ENCODE assay signal across 1 cellular context in the genomic region with DNA sequence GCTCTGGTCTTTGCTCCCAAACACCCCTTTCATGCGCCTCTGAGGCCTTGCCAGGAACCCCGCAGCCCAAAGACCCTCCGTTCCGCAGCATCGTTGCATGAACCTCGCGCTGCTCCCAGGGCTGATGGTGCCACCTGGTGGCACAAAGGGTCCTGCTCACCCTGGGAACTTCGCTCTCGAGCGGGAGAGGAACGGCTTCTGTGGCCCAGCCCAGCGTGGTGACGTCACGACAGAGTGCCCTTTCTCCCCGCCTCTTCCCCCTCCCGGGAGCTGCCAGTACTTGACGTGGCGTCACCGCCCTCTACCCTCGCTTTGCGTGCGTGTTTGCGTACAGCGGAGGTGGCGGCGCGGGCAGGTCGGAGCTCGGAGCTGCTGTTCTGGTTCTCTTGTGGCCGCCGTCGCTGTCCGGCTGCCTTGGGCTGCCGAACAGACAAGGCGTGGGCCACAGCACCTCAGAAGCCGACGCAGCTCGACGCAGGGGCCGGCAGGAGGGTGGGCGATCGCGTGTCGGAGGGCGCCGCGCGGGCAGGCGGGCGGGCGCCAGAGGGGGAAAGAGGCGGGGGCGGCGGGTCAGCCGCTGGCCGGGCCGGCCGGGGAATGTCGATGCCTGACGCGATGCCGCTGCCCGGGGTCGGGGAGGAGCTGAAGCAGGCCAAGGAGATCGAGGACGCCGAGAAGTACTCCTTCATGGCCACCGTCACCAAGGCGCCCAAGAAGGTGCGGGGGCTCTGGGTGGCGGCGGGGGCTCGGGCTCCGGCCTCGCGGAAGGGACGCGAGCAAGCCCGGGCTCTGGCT.
TF ChIP-seq lines count a peak whose summit lies in the region.

A gene (plus strand): TSS at position 310 of the 795 bp plus-strand sequence. CDS start 288 bp downstream, at position 598.

TF ChIP-seq in WTC11, 78 proteins besides CTCF, POLR2A, EP300 and RAD21 (continued from another document and continues in another):
- TF ChIP-seq, protein P1, sequence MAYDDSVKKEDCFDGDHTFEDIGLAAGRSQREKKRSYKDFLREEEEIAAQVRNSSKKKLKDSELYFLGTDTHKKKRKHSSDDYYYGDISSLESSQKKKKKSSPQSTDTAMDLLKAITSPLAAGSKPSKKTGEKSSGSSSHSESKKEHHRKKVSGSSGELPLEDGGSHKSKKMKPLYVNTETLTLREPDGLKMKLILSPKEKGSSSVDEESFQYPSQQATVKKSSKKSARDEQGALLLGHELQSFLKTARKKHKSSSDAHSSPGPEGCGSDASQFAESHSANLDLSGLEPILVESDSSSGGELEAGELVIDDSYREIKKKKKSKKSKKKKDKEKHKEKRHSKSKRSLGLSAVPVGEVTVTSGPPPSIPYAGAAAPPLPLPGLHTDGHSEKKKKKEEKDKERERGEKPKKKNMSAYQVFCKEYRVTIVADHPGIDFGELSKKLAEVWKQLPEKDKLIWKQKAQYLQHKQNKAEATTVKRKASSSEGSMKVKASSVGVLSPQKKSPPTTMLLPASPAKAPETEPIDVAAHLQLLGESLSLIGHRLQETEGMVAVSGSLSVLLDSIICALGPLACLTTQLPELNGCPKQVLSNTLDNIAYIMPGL (CRISPR knock-in tag; IDR thresholded peaks at IDR 0.05) = peak; percentile 96
- TF ChIP-seq CBFB (CRISPR knock-in tag; IDR thresholded peaks at IDR 0.05; ENCODE audit: low read depth) (no peak), ZNF263 (CRISPR knock-in tag; IDR thresholded peaks at IDR 0.05; ENCODE audit: low read depth) (no peak), OVOL2 (CRISPR knock-in tag; IDR thresholded peaks at IDR 0.05; ENCODE audit: borderline replicate concordance) (no peak), ZNF121 (CRISPR knock-in tag; IDR thresholded peaks at IDR 0.05) (no peak), FOXP1 (CRISPR knock-in tag; IDR thresholded peaks at IDR 0.05; ENCODE audit: borderline replicate concordance) (peak; percentile 51; the same call in 1 of the 2 replicates), EMX1 (CRISPR knock-in tag; IDR thresholded peaks at IDR 0.05) (no peak), ZNF219 (CRISPR knock-in tag; IDR thresholded peaks at IDR 0.05; ENCODE audit: borderline replicate concordance) (no peak), TCF7 (CRISPR knock-in tag; IDR thresholded peaks at IDR 0.05; ENCODE audit: low read depth) (no peak), ZNF671 (CRISPR knock-in tag; IDR thresholded peaks at IDR 0.05) (no peak), ELF4 (CRISPR knock-in tag; IDR thresholded peaks at IDR 0.05; ENCODE audit: low read depth) (no peak), SOX15 (CRISPR knock-in tag; IDR thresholded peaks at IDR 0.05) (no peak), ETV6 (CRISPR knock-in tag; IDR thresholded peaks at IDR 0.05) (peak; percentile 91; the same call in 1 of the 2 replicates), ZNF317 (CRISPR knock-in tag; IDR thresholded peaks at IDR 0.05; ENCODE audit: borderline replicate concordance, low read depth) (no peak), IRF2 (CRISPR knock-in tag; IDR thresholded peaks at IDR 0.05; ENCODE audit: borderline replicate concordance, low read depth) (no peak), FOXJ3 (CRISPR knock-in tag; IDR thresholded peaks at IDR 0.05; ENCODE audit: borderline replicate concordance) (no peak)
- TF ChIP-seq, protein P2, sequence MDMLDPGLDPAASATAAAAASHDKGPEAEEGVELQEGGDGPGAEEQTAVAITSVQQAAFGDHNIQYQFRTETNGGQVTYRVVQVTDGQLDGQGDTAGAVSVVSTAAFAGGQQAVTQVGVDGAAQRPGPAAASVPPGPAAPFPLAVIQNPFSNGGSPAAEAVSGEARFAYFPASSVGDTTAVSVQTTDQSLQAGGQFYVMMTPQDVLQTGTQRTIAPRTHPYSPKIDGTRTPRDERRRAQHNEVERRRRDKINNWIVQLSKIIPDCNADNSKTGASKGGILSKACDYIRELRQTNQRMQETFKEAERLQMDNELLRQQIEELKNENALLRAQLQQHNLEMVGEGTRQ (CRISPR knock-in tag; IDR thresholded peaks at IDR 0.05) = no peak
- TF ChIP-seq, protein P3, sequence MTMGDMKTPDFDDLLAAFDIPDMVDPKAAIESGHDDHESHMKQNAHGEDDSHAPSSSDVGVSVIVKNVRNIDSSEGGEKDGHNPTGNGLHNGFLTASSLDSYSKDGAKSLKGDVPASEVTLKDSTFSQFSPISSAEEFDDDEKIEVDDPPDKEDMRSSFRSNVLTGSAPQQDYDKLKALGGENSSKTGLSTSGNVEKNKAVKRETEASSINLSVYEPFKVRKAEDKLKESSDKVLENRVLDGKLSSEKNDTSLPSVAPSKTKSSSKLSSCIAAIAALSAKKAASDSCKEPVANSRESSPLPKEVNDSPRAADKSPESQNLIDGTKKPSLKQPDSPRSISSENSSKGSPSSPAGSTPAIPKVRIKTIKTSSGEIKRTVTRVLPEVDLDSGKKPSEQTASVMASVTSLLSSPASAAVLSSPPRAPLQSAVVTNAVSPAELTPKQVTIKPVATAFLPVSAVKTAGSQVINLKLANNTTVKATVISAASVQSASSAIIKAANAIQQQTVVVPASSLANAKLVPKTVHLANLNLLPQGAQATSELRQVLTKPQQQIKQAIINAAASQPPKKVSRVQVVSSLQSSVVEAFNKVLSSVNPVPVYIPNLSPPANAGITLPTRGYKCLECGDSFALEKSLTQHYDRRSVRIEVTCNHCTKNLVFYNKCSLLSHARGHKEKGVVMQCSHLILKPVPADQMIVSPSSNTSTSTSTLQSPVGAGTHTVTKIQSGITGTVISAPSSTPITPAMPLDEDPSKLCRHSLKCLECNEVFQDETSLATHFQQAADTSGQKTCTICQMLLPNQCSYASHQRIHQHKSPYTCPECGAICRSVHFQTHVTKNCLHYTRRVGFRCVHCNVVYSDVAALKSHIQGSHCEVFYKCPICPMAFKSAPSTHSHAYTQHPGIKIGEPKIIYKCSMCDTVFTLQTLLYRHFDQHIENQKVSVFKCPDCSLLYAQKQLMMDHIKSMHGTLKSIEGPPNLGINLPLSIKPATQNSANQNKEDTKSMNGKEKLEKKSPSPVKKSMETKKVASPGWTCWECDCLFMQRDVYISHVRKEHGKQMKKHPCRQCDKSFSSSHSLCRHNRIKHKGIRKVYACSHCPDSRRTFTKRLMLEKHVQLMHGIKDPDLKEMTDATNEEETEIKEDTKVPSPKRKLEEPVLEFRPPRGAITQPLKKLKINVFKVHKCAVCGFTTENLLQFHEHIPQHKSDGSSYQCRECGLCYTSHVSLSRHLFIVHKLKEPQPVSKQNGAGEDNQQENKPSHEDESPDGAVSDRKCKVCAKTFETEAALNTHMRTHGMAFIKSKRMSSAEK (CRISPR knock-in tag; IDR thresholded peaks at IDR 0.05; ENCODE audit: borderline replicate concordance) = no peak
- TF ChIP-seq, protein P4, sequence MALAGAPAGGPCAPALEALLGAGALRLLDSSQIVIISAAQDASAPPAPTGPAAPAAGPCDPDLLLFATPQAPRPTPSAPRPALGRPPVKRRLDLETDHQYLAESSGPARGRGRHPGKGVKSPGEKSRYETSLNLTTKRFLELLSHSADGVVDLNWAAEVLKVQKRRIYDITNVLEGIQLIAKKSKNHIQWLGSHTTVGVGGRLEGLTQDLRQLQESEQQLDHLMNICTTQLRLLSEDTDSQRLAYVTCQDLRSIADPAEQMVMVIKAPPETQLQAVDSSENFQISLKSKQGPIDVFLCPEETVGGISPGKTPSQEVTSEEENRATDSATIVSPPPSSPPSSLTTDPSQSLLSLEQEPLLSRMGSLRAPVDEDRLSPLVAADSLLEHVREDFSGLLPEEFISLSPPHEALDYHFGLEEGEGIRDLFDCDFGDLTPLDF (CRISPR knock-in tag; IDR thresholded peaks at IDR 0.05) = no peak
- TF ChIP-seq, protein P5, sequence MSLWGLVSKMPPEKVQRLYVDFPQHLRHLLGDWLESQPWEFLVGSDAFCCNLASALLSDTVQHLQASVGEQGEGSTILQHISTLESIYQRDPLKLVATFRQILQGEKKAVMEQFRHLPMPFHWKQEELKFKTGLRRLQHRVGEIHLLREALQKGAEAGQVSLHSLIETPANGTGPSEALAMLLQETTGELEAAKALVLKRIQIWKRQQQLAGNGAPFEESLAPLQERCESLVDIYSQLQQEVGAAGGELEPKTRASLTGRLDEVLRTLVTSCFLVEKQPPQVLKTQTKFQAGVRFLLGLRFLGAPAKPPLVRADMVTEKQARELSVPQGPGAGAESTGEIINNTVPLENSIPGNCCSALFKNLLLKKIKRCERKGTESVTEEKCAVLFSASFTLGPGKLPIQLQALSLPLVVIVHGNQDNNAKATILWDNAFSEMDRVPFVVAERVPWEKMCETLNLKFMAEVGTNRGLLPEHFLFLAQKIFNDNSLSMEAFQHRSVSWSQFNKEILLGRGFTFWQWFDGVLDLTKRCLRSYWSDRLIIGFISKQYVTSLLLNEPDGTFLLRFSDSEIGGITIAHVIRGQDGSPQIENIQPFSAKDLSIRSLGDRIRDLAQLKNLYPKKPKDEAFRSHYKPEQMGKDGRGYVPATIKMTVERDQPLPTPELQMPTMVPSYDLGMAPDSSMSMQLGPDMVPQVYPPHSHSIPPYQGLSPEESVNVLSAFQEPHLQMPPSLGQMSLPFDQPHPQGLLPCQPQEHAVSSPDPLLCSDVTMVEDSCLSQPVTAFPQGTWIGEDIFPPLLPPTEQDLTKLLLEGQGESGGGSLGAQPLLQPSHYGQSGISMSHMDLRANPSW (CRISPR knock-in tag; conservative IDR thresholded peaks at IDR 0.05; ENCODE audit: low read depth) = no peak
- TF ChIP-seq, protein P6, sequence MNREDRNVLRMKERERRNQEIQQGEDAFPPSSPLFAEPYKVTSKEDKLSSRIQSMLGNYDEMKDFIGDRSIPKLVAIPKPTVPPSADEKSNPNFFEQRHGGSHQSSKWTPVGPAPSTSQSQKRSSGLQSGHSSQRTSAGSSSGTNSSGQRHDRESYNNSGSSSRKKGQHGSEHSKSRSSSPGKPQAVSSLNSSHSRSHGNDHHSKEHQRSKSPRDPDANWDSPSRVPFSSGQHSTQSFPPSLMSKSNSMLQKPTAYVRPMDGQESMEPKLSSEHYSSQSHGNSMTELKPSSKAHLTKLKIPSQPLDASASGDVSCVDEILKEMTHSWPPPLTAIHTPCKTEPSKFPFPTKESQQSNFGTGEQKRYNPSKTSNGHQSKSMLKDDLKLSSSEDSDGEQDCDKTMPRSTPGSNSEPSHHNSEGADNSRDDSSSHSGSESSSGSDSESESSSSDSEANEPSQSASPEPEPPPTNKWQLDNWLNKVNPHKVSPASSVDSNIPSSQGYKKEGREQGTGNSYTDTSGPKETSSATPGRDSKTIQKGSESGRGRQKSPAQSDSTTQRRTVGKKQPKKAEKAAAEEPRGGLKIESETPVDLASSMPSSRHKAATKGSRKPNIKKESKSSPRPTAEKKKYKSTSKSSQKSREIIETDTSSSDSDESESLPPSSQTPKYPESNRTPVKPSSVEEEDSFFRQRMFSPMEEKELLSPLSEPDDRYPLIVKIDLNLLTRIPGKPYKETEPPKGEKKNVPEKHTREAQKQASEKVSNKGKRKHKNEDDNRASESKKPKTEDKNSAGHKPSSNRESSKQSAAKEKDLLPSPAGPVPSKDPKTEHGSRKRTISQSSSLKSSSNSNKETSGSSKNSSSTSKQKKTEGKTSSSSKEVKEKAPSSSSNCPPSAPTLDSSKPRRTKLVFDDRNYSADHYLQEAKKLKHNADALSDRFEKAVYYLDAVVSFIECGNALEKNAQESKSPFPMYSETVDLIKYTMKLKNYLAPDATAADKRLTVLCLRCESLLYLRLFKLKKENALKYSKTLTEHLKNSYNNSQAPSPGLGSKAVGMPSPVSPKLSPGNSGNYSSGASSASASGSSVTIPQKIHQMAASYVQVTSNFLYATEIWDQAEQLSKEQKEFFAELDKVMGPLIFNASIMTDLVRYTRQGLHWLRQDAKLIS (CRISPR knock-in tag; IDR thresholded peaks at IDR 0.05; ENCODE audit: borderline replicate concordance) = no peak
- TF ChIP-seq, protein P7, sequence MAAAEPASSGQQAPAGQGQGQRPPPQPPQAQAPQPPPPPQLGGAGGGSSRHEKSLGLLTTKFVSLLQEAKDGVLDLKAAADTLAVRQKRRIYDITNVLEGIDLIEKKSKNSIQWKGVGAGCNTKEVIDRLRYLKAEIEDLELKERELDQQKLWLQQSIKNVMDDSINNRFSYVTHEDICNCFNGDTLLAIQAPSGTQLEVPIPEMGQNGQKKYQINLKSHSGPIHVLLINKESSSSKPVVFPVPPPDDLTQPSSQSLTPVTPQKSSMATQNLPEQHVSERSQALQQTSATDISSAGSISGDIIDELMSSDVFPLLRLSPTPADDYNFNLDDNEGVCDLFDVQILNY (CRISPR knock-in tag; IDR thresholded peaks at IDR 0.05) = peak; percentile 53; the same call in 1 of the 2 replicates
- TF ChIP-seq, protein P8, sequence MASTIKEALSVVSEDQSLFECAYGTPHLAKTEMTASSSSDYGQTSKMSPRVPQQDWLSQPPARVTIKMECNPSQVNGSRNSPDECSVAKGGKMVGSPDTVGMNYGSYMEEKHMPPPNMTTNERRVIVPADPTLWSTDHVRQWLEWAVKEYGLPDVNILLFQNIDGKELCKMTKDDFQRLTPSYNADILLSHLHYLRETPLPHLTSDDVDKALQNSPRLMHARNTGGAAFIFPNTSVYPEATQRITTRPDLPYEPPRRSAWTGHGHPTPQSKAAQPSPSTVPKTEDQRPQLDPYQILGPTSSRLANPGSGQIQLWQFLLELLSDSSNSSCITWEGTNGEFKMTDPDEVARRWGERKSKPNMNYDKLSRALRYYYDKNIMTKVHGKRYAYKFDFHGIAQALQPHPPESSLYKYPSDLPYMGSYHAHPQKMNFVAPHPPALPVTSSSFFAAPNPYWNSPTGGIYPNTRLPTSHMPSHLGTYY (CRISPR knock-in tag; IDR thresholded peaks at IDR 0.05) = no peak
- TF ChIP-seq, protein P9, sequence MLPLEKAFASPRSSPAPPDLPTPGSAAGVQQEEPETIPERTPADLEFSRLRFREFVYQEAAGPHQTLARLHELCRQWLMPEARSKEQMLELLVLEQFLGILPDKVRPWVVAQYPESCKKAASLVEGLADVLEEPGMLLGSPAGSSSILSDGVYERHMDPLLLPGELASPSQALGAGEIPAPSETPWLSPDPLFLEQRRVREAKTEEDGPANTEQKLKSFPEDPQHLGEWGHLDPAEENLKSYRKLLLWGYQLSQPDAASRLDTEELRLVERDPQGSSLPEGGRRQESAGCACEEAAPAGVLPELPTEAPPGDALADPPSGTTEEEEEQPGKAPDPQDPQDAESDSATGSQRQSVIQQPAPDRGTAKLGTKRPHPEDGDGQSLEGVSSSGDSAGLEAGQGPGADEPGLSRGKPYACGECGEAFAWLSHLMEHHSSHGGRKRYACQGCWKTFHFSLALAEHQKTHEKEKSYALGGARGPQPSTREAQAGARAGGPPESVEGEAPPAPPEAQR (CRISPR knock-in tag; IDR thresholded peaks at IDR 0.05) = no peak
- TF ChIP-seq, protein P10, sequence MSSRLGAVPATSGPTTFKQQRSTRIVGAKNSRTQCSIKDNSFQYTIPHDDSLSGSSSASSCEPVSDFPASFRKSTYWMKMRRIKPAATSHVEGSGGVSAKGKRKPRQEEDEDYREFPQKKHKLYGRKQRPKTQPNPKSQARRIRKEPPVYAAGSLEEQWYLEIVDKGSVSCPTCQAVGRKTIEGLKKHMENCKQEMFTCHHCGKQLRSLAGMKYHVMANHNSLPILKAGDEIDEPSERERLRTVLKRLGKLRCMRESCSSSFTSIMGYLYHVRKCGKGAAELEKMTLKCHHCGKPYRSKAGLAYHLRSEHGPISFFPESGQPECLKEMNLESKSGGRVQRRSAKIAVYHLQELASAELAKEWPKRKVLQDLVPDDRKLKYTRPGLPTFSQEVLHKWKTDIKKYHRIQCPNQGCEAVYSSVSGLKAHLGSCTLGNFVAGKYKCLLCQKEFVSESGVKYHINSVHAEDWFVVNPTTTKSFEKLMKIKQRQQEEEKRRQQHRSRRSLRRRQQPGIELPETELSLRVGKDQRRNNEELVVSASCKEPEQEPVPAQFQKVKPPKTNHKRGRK (CRISPR knock-in tag; IDR thresholded peaks at IDR 0.05; ENCODE audit: borderline replicate concordance) = no peak
- TF ChIP-seq, protein P11, sequence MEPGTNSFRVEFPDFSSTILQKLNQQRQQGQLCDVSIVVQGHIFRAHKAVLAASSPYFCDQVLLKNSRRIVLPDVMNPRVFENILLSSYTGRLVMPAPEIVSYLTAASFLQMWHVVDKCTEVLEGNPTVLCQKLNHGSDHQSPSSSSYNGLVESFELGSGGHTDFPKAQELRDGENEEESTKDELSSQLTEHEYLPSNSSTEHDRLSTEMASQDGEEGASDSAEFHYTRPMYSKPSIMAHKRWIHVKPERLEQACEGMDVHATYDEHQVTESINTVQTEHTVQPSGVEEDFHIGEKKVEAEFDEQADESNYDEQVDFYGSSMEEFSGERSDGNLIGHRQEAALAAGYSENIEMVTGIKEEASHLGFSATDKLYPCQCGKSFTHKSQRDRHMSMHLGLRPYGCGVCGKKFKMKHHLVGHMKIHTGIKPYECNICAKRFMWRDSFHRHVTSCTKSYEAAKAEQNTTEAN (CRISPR knock-in tag; IDR thresholded peaks at IDR 0.05) = no peak
